In the genomic region with DNA sequence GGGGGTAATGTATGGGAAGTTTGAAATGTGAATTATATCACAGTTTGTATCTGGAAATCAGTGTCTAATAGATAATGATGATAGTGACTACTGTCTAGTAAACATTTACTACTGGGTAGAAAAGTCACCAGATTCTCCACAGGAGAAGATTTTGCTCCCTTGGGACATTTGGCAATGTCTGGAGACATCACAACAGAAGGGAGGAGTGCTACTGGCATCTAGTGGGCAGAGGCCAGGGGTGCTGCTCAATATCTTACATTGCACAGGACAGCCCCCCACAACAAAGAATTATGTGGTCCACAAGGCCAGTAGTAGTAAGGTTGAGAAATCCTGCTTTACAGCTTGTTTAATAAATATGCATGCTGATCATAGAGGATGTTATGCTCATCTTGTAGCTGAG, we compare ENCODE assay signal across 1 cellular context.
TF ChIP-seq lines count a peak whose summit lies in the region.

No MANE protein-coding gene starts in this region.

TF ChIP-seq in H1, 55 proteins besides CTCF, POLR2A, EP300 and RAD21 (continued from another document):
- TF ChIP-seq, protein P1, sequence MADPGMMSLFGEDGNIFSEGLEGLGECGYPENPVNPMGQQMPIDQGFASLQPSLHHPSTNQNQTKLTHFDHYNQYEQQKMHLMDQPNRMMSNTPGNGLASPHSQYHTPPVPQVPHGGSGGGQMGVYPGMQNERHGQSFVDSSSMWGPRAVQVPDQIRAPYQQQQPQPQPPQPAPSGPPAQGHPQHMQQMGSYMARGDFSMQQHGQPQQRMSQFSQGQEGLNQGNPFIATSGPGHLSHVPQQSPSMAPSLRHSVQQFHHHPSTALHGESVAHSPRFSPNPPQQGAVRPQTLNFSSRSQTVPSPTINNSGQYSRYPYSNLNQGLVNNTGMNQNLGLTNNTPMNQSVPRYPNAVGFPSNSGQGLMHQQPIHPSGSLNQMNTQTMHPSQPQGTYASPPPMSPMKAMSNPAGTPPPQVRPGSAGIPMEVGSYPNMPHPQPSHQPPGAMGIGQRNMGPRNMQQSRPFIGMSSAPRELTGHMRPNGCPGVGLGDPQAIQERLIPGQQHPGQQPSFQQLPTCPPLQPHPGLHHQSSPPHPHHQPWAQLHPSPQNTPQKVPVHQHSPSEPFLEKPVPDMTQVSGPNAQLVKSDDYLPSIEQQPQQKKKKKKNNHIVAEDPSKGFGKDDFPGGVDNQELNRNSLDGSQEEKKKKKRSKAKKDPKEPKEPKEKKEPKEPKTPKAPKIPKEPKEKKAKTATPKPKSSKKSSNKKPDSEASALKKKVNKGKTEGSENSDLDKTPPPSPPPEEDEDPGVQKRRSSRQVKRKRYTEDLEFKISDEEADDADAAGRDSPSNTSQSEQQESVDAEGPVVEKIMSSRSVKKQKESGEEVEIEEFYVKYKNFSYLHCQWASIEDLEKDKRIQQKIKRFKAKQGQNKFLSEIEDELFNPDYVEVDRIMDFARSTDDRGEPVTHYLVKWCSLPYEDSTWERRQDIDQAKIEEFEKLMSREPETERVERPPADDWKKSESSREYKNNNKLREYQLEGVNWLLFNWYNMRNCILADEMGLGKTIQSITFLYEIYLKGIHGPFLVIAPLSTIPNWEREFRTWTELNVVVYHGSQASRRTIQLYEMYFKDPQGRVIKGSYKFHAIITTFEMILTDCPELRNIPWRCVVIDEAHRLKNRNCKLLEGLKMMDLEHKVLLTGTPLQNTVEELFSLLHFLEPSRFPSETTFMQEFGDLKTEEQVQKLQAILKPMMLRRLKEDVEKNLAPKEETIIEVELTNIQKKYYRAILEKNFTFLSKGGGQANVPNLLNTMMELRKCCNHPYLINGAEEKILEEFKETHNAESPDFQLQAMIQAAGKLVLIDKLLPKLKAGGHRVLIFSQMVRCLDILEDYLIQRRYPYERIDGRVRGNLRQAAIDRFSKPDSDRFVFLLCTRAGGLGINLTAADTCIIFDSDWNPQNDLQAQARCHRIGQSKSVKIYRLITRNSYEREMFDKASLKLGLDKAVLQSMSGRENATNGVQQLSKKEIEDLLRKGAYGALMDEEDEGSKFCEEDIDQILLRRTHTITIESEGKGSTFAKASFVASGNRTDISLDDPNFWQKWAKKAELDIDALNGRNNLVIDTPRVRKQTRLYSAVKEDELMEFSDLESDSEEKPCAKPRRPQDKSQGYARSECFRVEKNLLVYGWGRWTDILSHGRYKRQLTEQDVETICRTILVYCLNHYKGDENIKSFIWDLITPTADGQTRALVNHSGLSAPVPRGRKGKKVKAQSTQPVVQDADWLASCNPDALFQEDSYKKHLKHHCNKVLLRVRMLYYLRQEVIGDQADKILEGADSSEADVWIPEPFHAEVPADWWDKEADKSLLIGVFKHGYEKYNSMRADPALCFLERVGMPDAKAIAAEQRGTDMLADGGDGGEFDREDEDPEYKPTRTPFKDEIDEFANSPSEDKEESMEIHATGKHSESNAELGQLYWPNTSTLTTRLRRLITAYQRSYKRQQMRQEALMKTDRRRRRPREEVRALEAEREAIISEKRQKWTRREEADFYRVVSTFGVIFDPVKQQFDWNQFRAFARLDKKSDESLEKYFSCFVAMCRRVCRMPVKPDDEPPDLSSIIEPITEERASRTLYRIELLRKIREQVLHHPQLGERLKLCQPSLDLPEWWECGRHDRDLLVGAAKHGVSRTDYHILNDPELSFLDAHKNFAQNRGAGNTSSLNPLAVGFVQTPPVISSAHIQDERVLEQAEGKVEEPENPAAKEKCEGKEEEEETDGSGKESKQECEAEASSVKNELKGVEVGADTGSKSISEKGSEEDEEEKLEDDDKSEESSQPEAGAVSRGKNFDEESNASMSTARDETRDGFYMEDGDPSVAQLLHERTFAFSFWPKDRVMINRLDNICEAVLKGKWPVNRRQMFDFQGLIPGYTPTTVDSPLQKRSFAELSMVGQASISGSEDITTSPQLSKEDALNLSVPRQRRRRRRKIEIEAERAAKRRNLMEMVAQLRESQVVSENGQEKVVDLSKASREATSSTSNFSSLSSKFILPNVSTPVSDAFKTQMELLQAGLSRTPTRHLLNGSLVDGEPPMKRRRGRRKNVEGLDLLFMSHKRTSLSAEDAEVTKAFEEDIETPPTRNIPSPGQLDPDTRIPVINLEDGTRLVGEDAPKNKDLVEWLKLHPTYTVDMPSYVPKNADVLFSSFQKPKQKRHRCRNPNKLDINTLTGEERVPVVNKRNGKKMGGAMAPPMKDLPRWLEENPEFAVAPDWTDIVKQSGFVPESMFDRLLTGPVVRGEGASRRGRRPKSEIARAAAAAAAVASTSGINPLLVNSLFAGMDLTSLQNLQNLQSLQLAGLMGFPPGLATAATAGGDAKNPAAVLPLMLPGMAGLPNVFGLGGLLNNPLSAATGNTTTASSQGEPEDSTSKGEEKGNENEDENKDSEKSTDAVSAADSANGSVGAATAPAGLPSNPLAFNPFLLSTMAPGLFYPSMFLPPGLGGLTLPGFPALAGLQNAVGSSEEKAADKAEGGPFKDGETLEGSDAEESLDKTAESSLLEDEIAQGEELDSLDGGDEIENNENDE (IDR thresholded peaks at IDR 0.05; ENCODE audit: insufficient replicate concordance, low read length): no peak
- TF ChIP-seq RXRA (IDR thresholded peaks at IDR 0.05; ENCODE audit: insufficient read depth, low read depth, low read length) (no peak), YY1 (IDR thresholded peaks at IDR 0.05; ENCODE audit: low read depth, low read length) (no peak), BRCA1 (IDR thresholded peaks at IDR 0.05; ENCODE audit: low read depth, low read length) (no peak), CBX8 (IDR thresholded peaks at IDR 0.05; ENCODE audit: borderline replicate concordance, low read depth, low read length) (no peak), KDM1A (IDR thresholded peaks at IDR 0.05; ENCODE audit: borderline replicate concordance, low read length) (no peak)
- TF ChIP-seq, protein P2, sequence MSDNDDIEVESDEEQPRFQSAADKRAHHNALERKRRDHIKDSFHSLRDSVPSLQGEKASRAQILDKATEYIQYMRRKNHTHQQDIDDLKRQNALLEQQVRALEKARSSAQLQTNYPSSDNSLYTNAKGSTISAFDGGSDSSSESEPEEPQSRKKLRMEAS (IDR thresholded peaks at IDR 0.05): no peak
